ENCODE assay signal across 2 cellular contexts in the genomic region with DNA sequence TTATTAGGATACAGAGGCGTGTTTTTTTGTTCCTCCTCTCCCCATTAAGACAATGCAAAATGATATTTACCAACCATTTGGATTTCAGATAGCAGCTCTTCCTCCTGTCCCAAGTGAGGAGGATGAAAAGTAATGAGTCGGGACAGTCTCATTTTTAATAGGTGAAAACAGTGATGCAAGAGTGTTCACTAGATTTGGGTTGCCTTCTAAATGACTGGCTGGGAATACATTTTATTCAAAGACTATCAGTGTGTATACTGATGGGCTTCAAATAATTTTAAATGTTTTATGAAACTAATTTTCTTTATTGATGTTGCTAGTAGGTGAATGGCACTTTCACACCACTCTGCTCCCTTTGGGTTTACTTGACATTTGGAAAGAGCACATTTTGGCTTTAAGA.
TF ChIP-seq lines count a peak whose summit lies in the region.

No MANE protein-coding gene starts in this region.

TF ChIP-seq in SK-N-SH, 30 proteins besides CTCF, POLR2A, EP300 and RAD21 (continued from another document):
- no peak for TF ChIP-seq SIN3A (IDR thresholded peaks at IDR 0.05; ENCODE audit: borderline replicate concordance, low read depth, low read length)

TF ChIP-seq in SK-N-SH treated with all-trans-retinoic acid at 6 μM for 48 hours, 23 proteins besides CTCF, POLR2A, EP300 and RAD21 (continued from another document):
- TF ChIP-seq, protein P1, sequence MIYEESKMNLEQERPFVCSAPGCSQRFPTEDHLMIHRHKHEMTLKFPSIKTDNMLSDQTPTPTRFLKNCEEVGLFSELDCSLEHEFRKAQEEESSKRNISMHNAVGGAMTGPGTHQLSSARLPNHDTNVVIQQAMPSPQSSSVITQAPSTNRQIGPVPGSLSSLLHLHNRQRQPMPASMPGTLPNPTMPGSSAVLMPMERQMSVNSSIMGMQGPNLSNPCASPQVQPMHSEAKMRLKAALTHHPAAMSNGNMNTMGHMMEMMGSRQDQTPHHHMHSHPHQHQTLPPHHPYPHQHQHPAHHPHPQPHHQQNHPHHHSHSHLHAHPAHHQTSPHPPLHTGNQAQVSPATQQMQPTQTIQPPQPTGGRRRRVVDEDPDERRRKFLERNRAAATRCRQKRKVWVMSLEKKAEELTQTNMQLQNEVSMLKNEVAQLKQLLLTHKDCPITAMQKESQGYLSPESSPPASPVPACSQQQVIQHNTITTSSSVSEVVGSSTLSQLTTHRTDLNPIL (CRISPR knock-in tag; IDR thresholded peaks at IDR 0.05; ENCODE audit: low read depth): no peak
- TF ChIP-seq BACH2 (CRISPR knock-in tag; IDR thresholded peaks at IDR 0.05; ENCODE audit: borderline replicate concordance): no peak
- TF ChIP-seq, protein P2, sequence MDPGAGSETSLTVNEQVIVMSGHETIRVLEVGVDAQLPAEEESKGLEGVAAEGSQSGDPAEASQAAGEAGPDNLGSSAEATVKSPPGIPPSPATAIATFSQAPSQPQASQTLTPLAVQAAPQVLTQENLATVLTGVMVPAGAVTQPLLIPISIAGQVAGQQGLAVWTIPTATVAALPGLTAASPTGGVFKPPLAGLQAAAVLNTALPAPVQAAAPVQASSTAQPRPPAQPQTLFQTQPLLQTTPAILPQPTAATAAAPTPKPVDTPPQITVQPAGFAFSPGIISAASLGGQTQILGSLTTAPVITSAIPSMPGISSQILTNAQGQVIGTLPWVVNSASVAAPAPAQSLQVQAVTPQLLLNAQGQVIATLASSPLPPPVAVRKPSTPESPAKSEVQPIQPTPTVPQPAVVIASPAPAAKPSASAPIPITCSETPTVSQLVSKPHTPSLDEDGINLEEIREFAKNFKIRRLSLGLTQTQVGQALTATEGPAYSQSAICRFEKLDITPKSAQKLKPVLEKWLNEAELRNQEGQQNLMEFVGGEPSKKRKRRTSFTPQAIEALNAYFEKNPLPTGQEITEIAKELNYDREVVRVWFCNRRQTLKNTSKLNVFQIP (CRISPR knock-in tag; IDR thresholded peaks at IDR 0.05; ENCODE audit: borderline replicate concordance, low read depth): no peak
- no peak for TF ChIP-seq OSR1 (CRISPR knock-in tag; IDR thresholded peaks at IDR 0.05)
- TF ChIP-seq ZC3H10 (CRISPR knock-in tag; IDR thresholded peaks at IDR 0.05): no peak
- no peak for TF ChIP-seq RARB (CRISPR knock-in tag; IDR thresholded peaks at IDR 0.05)
- no peak for TF ChIP-seq ZNF565 (CRISPR knock-in tag; conservative IDR thresholded peaks at IDR 0.05; ENCODE audit: low read depth)
- no peak for TF ChIP-seq GLIS3 (CRISPR knock-in tag; IDR thresholded peaks at IDR 0.05)
- TF ChIP-seq ZNF70 (CRISPR knock-in tag; IDR thresholded peaks at IDR 0.05): no peak
- no peak for TF ChIP-seq ZFP3 (CRISPR knock-in tag; IDR thresholded peaks at IDR 0.05)
- TF ChIP-seq TOX (CRISPR knock-in tag; IDR thresholded peaks at IDR 0.05; ENCODE audit: borderline replicate concordance): no peak
- TF ChIP-seq, protein P3, sequence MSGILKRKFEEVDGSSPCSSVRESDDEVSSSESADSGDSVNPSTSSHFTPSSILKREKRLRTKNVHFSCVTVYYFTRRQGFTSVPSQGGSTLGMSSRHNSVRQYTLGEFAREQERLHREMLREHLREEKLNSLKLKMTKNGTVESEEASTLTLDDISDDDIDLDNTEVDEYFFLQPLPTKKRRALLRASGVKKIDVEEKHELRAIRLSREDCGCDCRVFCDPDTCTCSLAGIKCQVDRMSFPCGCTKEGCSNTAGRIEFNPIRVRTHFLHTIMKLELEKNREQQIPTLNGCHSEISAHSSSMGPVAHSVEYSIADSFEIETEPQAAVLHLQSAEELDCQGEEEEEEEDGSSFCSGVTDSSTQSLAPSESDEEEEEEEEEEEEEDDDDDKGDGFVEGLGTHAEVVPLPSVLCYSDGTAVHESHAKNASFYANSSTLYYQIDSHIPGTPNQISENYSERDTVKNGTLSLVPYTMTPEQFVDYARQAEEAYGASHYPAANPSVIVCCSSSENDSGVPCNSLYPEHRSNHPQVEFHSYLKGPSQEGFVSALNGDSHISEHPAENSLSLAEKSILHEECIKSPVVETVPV (CRISPR knock-in tag; IDR thresholded peaks at IDR 0.05): no peak
